Comparison of ENCODE assay signal across 8 cellular contexts in the genomic region with DNA sequence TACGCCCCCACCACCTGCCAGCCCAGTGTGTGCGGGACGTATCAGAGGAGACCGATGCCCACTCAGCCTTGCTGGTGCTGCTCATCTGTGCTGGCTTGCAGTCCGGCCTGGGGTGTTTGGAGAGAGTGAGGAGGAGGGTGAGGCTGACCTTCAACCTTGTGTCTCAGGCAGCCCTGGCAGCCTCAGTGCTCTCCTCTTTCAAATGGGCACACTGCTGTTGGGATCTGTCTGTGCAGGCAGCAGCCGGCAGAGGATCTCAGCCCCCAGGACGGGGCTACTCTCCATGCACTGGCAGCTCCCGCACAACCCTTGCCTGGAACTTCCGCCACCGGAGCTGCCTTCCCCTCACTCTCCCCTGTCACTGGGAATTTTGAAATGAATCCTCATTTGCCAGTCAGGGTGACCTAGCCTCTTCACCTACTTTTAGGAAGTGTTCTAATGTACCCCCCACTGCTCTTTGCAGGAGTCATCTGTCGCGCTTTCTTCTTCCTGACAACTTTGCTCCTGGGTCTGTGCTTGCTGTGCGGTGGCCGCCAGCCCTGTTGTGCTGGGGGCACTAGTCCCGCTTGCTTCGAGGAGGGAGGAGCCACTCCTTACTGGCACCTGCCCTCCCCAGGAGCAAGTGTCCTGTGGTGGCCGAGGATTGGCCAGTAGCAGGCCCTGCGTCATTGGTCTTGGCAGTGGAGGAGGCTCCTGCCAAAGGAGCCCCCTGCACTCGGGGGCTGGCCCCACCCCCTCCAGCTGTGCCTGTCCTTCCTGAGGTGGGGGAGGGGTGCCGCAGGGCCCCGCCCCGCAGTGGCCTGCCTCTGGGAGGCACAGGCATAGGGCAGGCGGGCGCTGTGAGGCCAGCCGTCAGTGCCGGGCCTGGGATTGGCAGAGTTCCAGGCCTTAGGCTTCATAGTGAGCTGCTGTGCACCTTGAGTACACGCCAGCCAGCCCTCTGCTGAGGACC. TPM values are rescaled to one million over a fixed set of nuclear protein-coding genes. Genes with fewer than 3 reads are reported as not detected.
DNase-seq lines count a peak whose midpoint lies in the region; ATAC-seq and TF ChIP-seq lines count a peak whose summit lies in the region.

No MANE protein-coding gene starts in this region.

- H3K27me3 Mint-ChIP-seq in activated CD4-positive, alpha-beta T cell treated with anti-CD3 and anti-CD28 coated beads for 36 hours: no peaks in the 10 kb centered on the region
- no peaks in the 10 kb centered on the region for H3K27me3 Mint-ChIP-seq in natural killer cell (ENCODE audit: low read depth in 2 of 2)

- peak overlapping the region; percentile 79 for H3K4me3 Mint-ChIP-seq in activated CD4-positive, alpha-beta T cell treated with anti-CD3 and anti-CD28 coated beads for 36 hours
- H3K4me3 Mint-ChIP-seq in natural killer cell: peak overlapping the region; percentile 95

- intact Hi-C loops in activated CD4-positive, alpha-beta T cell treated with anti-CD3 and anti-CD28 coated beads for 36 hours (cut with DNase I, micrococcal nuclease): loop anchor here in 1 of 2 experiments (2.0 kb wide), 1 partner anchor 51 kb away; no protein-coding TSS in a partner anchor
- intact Hi-C loops in natural killer cell (cut with micrococcal nuclease): loop anchor here (1.0 to 5.0 kb wide), 3 partner anchors 15 to 55 kb away; partner anchors contain the start of gene GATAD2A

- H3K27ac ChIP-seq in VCaP: peak overlapping the region; percentile 10; the same call in 1 of the 2 replicates

- H3K9me3 Mint-ChIP-seq in activated CD4-positive, alpha-beta T cell treated with anti-CD3 and anti-CD28 coated beads for 36 hours (ENCODE audit: low read depth): no peaks in the 10 kb centered on the region
- H3K9me3 Mint-ChIP-seq in natural killer cell: no peaks in the 10 kb centered on the region

- TF ChIP-seq CTCF in VCaP (conservative IDR thresholded peaks at IDR 0.05) (no peak), natural killer cell (IDR thresholded peaks at IDR 0.05) (no peak)

- CTCF ChIA-PET in activated CD4-positive, alpha-beta T cell treated with anti-CD3 and anti-CD28 coated beads for 36 hours (lab: Charles Lee): interaction anchor here (0.5 to 0.8 kb wide), 2 partner anchors 68 to 99 kb away, joined by 3 read pairs; no protein-coding TSS in a partner anchor

- DNase-seq in activated CD4-positive, alpha-beta T cell treated with anti-CD3 and anti-CD28 coated beads for 36 hours: peak; percentile 42
- DNase-seq in activated CD4-positive, alpha-beta T cell treated with anti-CD3 and anti-CD28 coated beads, Interleukin-2, amount 50 U/mL, for 4 hours: no peak
- peak; percentile 31 for DNase-seq in fibroblast of gingiva (ENCODE audit: low read depth)
- DNase-seq in natural killer cell: no peak

- H3K27ac Mint-ChIP-seq in activated CD4-positive, alpha-beta T cell treated with anti-CD3 and anti-CD28 coated beads for 36 hours: peak overlapping the region; percentile 99
- peak overlapping the region; percentile 97 to 100 for H3K27ac Mint-ChIP-seq in natural killer cell

- peaks cover 78% of the 10 kb centered on the region for H3K4me1 Mint-ChIP-seq in activated CD4-positive, alpha-beta T cell treated with anti-CD3 and anti-CD28 coated beads for 36 hours
- H3K4me1 Mint-ChIP-seq in natural killer cell: peaks cover 85 to 93% of the 10 kb centered on the region in 2 donors

- POLR2A ChIA-PET in activated CD4-positive, alpha-beta T cell treated with anti-CD3 and anti-CD28 coated beads for 36 hours (lab: Charles Lee): interaction anchor here (0.6 kb wide), 1 partner anchor 28 kb away, joined by 3 read pairs; no protein-coding TSS in a partner anchor

- no peak for ATAC-seq in activated CD4-positive, alpha-beta T cell treated with anti-CD3 and anti-CD28 coated beads for 36 hours
- no peak for ATAC-seq in natural killer cell
- ATAC-seq in HG03196 (IDR thresholded peaks at IDR 0.05; ENCODE audit: unreplicated experiment): no peak
- ATAC-seq in GM18909 (IDR thresholded peaks at IDR 0.05; ENCODE audit: poor library complexity, unreplicated experiment): no peak
- no peak for ATAC-seq in GM18858 (IDR thresholded peaks at IDR 0.05; ENCODE audit: unreplicated experiment)

- H3K36me3 Mint-ChIP-seq in activated CD4-positive, alpha-beta T cell treated with anti-CD3 and anti-CD28 coated beads for 36 hours (ENCODE audit: low read depth): peaks cover 29% of the 10 kb centered on the region
- peaks cover 8% of the 10 kb centered on the region for H3K36me3 Mint-ChIP-seq in natural killer cell

RNA-seq across cellular contexts. Expression of gene TSSK6, which starts 53.4 kb away (rescaled TPM):
- 1 to 10 TPM; 3.8 to 4.4 TPM for total RNA-seq in activated CD4-positive, alpha-beta T cell treated with anti-CD3 and anti-CD28 coated beads for 36 hours
- total RNA-seq in natural killer cell: 1 to 10 TPM; 2.2 to 2.5 (median 2.3) TPM

RNA-seq across cellular contexts. Expression of gene NDUFA13, which starts 54.1 kb away (rescaled TPM):
- total RNA-seq in activated CD4-positive, alpha-beta T cell treated with anti-CD3 and anti-CD28 coated beads for 36 hours: 100 to 1,000 TPM; 310 to 323 TPM
- total RNA-seq in natural killer cell: 100 to 1,000 TPM; 165 to 191 (median 188) TPM

RNA-seq across cellular contexts. Expression of gene GATAD2A, which starts 56.5 kb away (rescaled TPM):
- 100 to 1,000 TPM; 123 to 139 TPM for total RNA-seq in activated CD4-positive, alpha-beta T cell treated with anti-CD3 and anti-CD28 coated beads for 36 hours
- total RNA-seq in natural killer cell: 100 to 1,000 TPM; 209 to 232 (median 230) TPM

Comparison
In these comparisons a context has a peak if more than half of its experiments do, and no peak if none do; other contexts are left out.
1. DNase-seq: peak in activated CD4-positive, alpha-beta T cell treated with anti-CD3 and anti-CD28 coated beads for 36 hours (single experiment) and fibroblast of gingiva (single experiment); none in activated CD4-positive, alpha-beta T cell treated with anti-CD3 and anti-CD28 coated beads, Interleukin-2, amount 50 U/mL, for 4 hours (0 of 2) and natural killer cell (single experiment).